Comparison of ENCODE assay signal across 1 cellular context in the genomic region with DNA sequence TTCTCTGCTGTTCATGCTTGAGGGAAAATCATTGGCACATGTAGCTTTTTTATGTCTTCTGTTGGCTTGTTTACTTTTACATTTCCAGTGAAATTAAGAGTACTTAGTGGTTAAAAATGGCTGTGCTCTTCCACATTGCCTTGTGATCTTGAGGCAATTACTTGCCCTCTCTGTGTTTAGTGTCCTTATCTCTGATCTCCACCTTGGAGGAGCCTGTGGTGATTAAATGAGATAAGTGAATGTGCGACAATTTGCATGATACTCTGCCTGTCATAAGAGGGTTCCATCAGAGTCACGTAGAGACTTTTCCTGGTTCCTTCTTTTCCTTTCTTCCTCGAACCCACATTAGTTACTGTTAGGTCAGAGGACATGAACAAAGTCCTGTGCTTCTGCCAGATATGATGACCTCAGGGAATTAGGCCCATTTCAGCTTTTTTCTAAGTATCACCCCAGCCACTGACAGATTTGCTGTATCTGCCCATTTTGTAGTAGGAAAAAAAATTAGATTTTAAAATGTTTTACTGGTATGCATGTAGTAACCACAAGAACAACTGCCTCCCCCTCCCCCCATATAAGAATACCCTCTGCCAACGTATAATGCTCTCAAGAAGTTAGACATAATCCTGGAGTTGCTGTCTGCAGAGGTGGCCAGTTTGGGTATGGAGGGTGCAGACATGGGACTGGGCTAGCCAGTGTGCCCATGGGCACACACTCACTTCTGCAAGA.
TF ChIP-seq lines count a peak whose summit lies in the region.

No MANE protein-coding gene starts in this region.

TF ChIP-seq in K562, 482 proteins besides CTCF, POLR2A, EP300 and RAD21 (continued from another document and continues in another):
- TF ChIP-seq, protein P1, sequence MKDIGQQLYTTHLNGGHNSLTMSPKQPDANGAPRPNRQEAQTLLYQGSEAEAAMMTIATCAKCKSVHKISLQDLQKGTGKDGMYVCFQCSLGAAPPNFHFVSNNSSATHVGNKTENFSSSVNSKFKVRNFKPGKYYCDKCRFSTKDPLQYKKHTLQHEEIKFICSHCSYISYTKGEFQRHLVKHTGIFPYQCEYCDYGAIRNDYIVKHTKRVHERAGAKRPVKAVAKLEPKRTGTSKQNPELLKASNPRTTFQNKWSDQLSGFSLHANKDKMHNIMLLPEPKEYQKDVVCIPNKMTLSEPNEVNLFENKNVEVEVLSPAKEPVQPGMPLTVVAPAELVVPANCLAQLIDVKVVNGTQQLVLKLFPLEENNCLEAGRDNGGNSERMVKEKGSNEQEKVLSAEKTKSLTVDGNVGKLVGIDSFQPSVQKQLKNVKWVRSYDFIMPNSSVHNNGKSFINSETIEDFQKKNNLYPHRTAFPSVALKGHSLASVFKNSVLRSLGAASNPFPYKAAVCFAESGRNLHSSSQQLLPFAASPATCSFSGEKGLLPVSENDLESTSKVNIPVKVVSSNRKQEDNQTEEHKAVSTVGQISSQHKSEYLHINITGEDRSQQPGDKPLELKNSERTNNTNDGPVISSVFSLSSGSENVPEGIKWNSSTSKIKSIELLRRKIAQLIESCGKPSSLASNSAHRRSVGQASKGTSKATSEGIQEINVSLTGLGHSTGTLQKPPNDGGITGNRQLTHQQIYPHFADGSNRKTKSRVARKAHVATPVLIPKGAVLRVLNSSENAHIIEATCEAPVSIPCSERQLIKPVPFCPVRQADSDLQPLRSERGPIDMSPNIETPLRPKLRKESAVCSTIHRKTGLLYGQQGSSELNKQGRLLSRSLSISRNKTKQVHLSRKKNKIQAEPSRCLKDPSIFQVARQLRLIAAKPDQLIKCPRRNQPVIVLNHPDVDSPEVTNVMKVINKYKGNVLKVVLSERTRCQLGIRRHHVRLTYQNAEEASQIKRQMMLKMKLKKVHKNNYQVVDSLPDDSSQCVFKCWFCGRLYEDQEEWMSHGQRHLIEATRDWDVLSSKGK (CRISPR knock-in tag; IDR thresholded peaks at IDR 0.05), result no peak
- TF ChIP-seq, protein P2, sequence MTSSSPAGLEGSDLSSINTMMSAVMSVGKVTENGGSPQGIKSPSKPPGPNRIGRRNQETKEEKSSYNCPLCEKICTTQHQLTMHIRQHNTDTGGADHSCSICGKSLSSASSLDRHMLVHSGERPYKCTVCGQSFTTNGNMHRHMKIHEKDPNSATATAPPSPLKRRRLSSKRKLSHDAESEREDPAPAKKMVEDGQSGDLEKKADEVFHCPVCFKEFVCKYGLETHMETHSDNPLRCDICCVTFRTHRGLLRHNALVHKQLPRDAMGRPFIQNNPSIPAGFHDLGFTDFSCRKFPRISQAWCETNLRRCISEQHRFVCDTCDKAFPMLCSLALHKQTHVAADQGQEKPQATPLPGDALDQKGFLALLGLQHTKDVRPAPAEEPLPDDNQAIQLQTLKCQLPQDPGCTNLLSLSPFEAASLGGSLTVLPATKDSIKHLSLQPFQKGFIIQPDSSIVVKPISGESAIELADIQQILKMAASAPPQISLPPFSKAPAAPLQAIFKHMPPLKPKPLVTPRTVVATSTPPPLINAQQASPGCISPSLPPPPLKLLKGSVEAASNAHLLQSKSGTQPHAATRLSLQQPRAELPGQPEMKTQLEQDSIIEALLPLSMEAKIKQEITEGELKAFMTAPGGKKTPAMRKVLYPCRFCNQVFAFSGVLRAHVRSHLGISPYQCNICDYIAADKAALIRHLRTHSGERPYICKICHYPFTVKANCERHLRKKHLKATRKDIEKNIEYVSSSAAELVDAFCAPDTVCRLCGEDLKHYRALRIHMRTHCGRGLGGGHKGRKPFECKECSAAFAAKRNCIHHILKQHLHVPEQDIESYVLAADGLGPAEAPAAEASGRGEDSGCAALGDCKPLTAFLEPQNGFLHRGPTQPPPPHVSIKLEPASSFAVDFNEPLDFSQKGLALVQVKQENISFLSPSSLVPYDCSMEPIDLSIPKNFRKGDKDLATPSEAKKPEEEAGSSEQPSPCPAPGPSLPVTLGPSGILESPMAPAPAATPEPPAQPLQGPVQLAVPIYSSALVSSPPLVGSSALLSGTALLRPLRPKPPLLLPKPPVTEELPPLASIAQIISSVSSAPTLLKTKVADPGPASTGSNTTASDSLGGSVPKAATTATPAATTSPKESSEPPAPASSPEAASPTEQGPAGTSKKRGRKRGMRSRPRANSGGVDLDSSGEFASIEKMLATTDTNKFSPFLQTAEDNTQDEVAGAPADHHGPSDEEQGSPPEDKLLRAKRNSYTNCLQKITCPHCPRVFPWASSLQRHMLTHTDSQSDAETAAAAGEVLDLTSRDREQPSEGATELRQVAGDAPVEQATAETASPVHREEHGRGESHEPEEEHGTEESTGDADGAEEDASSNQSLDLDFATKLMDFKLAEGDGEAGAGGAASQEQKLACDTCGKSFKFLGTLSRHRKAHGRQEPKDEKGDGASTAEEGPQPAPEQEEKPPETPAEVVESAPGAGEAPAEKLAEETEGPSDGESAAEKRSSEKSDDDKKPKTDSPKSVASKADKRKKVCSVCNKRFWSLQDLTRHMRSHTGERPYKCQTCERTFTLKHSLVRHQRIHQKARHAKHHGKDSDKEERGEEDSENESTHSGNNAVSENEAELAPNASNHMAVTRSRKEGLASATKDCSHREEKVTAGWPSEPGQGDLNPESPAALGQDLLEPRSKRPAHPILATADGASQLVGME (CRISPR knock-in tag; IDR thresholded peaks at IDR 0.05), result no peak
- TF ChIP-seq ZNF174 (CRISPR knock-in tag; IDR thresholded peaks at IDR 0.05) (no peak), EZH2 (IDR thresholded peaks at IDR 0.05; ENCODE audit: borderline replicate concordance, low read depth, low read length) (no peak), PTBP1 (IDR thresholded peaks at IDR 0.05; ENCODE audit: low read depth, low read length) (no peak), TAF7 (tag; IDR thresholded peaks at IDR 0.05) (no peak), ATF1 (CRISPR knock-in tag; IDR thresholded peaks at IDR 0.05) (no peak), ATF1 (tag; IDR thresholded peaks at IDR 0.05) (peak; percentile 68), ZFPM2 (CRISPR knock-in tag; IDR thresholded peaks at IDR 0.05) (no peak), MXI1 (IDR thresholded peaks at IDR 0.05; ENCODE audit: low read depth, low read length) (no peak), CCAR2 (IDR thresholded peaks at IDR 0.05; ENCODE audit: low read depth, low read length) (no peak), SREBF2 (CRISPR knock-in tag; IDR thresholded peaks at IDR 0.05) (no peak), DNMT1 (IDR thresholded peaks at IDR 0.05) (no peak), KDM4B (IDR thresholded peaks at IDR 0.05; ENCODE audit: borderline replicate concordance in 2 of 2, low read depth in 1 of 2) (no peak), PCBP1 (IDR thresholded peaks at IDR 0.05; ENCODE audit: low read depth, low read length, poor library complexity, severe bottlenecking) (no peak), POLR3G (IDR thresholded peaks at IDR 0.05; ENCODE audit: extremely low read depth, insufficient read length, insufficient replicate concordance) (no peak), ZNF217 (CRISPR knock-in tag; IDR thresholded peaks at IDR 0.05) (no peak), DACH1 (IDR thresholded peaks at IDR 0.05; ENCODE audit: partially characterized antibody) (peak; percentile 62), ZNF589 (CRISPR knock-in tag; IDR thresholded peaks at IDR 0.05; ENCODE audit: low read depth) (no peak), DIDO1 (tag; IDR thresholded peaks at IDR 0.05; ENCODE audit: low read depth) (no peak), PRMT5 (CRISPR knock-in tag; IDR thresholded peaks at IDR 0.05) (no peak), ZNF778 (CRISPR knock-in tag; IDR thresholded peaks at IDR 0.05) (no peak), NFE2 (IDR thresholded peaks at IDR 0.05; ENCODE audit: low read depth) (no peak), NEUROD1 (IDR thresholded peaks at IDR 0.05; ENCODE audit: borderline replicate concordance, low read depth, low read length, partially characterized antibody) (no peak), GTF2E2 (tag; IDR thresholded peaks at IDR 0.05) (no peak), MAZ (CRISPR knock-in tag; conservative IDR thresholded peaks at IDR 0.05 in 1 of 2, IDR thresholded peaks at IDR 0.05 in 1 of 2) (no peak), CBFB (CRISPR knock-in tag; IDR thresholded peaks at IDR 0.05) (peak; percentile 18; the same call in 1 of the 2 replicates), HDGF (IDR thresholded peaks at IDR 0.05) (no peak; the same call in 1 of the 2 replicates), TCF7L2 (IDR thresholded peaks at IDR 0.05; ENCODE audit: low read depth, low read length) (no peak), ZBED1 (IDR thresholded peaks at IDR 0.05) (no peak), ZNF79 (CRISPR knock-in tag; IDR thresholded peaks at IDR 0.05; ENCODE audit: low read depth) (no peak)
- TF ChIP-seq, protein P3, sequence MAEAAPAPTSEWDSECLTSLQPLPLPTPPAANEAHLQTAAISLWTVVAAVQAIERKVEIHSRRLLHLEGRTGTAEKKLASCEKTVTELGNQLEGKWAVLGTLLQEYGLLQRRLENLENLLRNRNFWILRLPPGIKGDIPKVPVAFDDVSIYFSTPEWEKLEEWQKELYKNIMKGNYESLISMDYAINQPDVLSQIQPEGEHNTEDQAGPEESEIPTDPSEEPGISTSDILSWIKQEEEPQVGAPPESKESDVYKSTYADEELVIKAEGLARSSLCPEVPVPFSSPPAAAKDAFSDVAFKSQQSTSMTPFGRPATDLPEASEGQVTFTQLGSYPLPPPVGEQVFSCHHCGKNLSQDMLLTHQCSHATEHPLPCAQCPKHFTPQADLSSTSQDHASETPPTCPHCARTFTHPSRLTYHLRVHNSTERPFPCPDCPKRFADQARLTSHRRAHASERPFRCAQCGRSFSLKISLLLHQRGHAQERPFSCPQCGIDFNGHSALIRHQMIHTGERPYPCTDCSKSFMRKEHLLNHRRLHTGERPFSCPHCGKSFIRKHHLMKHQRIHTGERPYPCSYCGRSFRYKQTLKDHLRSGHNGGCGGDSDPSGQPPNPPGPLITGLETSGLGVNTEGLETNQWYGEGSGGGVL (CRISPR knock-in tag; IDR thresholded peaks at IDR 0.05), result no peak
- TF ChIP-seq, protein P4, sequence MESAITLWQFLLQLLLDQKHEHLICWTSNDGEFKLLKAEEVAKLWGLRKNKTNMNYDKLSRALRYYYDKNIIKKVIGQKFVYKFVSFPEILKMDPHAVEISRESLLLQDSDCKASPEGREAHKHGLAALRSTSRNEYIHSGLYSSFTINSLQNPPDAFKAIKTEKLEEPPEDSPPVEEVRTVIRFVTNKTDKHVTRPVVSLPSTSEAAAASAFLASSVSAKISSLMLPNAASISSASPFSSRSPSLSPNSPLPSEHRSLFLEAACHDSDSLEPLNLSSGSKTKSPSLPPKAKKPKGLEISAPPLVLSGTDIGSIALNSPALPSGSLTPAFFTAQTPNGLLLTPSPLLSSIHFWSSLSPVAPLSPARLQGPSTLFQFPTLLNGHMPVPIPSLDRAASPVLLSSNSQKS (CRISPR knock-in tag; IDR thresholded peaks at IDR 0.05), result no peak
- TF ChIP-seq, protein P5, sequence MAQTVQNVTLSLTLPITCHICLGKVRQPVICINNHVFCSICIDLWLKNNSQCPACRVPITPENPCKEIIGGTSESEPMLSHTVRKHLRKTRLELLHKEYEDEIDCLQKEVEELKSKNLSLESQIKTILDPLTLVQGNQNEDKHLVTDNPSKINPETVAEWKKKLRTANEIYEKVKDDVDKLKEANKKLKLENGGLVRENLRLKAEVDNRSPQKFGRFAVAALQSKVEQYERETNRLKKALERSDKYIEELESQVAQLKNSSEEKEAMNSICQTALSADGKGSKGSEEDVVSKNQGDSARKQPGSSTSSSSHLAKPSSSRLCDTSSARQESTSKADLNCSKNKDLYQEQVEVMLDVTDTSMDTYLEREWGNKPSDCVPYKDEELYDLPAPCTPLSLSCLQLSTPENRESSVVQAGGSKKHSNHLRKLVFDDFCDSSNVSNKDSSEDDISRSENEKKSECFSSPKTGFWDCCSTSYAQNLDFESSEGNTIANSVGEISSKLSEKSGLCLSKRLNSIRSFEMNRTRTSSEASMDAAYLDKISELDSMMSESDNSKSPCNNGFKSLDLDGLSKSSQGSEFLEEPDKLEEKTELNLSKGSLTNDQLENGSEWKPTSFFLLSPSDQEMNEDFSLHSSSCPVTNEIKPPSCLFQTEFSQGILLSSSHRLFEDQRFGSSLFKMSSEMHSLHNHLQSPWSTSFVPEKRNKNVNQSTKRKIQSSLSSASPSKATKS (CRISPR knock-in tag; IDR thresholded peaks at IDR 0.05), result no peak
- TF ChIP-seq, protein P6, sequence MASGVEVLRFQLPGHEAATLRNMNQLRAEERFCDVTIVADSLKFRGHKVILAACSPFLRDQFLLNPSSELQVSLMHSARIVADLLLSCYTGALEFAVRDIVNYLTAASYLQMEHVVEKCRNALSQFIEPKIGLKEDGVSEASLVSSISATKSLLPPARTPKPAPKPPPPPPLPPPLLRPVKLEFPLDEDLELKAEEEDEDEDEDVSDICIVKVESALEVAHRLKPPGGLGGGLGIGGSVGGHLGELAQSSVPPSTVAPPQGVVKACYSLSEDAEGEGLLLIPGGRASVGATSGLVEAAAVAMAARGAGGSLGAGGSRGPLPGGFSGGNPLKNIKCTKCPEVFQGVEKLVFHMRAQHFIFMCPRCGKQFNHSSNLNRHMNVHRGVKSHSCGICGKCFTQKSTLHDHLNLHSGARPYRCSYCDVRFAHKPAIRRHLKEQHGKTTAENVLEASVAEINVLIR (CRISPR knock-in tag; IDR thresholded peaks at IDR 0.05), result no peak
- TF ChIP-seq, protein P7, sequence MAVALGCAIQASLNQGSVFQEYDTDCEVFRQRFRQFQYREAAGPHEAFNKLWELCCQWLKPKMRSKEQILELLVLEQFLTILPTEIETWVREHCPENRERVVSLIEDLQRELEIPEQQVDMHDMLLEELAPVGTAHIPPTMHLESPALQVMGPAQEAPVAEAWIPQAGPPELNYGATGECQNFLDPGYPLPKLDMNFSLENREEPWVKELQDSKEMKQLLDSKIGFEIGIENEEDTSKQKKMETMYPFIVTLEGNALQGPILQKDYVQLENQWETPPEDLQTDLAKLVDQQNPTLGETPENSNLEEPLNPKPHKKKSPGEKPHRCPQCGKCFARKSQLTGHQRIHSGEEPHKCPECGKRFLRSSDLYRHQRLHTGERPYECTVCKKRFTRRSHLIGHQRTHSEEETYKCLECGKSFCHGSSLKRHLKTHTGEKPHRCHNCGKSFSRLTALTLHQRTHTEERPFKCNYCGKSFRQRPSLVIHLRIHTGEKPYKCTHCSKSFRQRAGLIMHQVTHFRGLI (CRISPR knock-in tag; IDR thresholded peaks at IDR 0.05), result no peak
- TF ChIP-seq, protein P8, sequence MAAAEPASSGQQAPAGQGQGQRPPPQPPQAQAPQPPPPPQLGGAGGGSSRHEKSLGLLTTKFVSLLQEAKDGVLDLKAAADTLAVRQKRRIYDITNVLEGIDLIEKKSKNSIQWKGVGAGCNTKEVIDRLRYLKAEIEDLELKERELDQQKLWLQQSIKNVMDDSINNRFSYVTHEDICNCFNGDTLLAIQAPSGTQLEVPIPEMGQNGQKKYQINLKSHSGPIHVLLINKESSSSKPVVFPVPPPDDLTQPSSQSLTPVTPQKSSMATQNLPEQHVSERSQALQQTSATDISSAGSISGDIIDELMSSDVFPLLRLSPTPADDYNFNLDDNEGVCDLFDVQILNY (CRISPR knock-in tag; IDR thresholded peaks at IDR 0.05), result no peak
- TF ChIP-seq, protein P9, sequence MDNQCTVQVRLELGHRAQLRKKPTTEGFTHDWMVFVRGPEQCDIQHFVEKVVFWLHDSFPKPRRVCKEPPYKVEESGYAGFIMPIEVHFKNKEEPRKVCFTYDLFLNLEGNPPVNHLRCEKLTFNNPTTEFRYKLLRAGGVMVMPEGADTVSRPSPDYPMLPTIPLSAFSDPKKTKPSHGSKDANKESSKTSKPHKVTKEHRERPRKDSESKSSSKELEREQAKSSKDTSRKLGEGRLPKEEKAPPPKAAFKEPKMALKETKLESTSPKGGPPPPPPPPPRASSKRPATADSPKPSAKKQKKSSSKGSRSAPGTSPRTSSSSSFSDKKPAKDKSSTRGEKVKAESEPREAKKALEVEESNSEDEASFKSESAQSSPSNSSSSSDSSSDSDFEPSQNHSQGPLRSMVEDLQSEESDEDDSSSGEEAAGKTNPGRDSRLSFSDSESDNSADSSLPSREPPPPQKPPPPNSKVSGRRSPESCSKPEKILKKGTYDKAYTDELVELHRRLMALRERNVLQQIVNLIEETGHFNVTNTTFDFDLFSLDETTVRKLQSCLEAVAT (IDR thresholded peaks at IDR 0.05), result no peak
- TF ChIP-seq, protein P10, sequence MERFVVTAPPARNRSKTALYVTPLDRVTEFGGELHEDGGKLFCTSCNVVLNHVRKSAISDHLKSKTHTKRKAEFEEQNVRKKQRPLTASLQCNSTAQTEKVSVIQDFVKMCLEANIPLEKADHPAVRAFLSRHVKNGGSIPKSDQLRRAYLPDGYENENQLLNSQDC (CRISPR knock-in tag; IDR thresholded peaks at IDR 0.05), result no peak
